In genomic region chr6:118212451-118213173, GRCh38 we compare ENCODE assay signal across 17 cellular contexts.
"Had no signal": no experiment of that assay in that cellular context is flagged by ENCODE, and none has a peak within 500 bp of the region (broad histone marks: within the 10 kb centered on the region; RNA-seq: fewer than 3 reads in every experiment).

No MANE protein-coding gene starts in this region.

- H3K27ac Mint-ChIP-seq: T-cell had no signal

- H3K27me3 ChIP-seq: SJSA1 had no signal

- H3K4me3 ChIP-seq: SJSA1 had no signal

- H3K36me3 Mint-ChIP-seq: T-cell had no signal

- H3K9me3 Mint-ChIP-seq: T-cell had no signal

- DNase-seq: KBM-7, MV-4-11, NCI-H1048, NCI-H1436, NCI-H187, NCI-H2029, NCI-H2081 treated with DMSO at 0.1 percent for 48 hours, NCI-H2227 treated with DMSO at 0.1 percent for 48 hours, NCI-H526 treated with DMSO at 0.1 percent for 48 hours, NCI-H748 treated with DMSO at 0.1 percent for 48 hours, Right ventricle myocardium superior, RPMI8226, SIG-M5, SK-N-SH, SW 1271, T-cell had no signal

- H3K9me3 ChIP-seq: SJSA1, SK-N-SH had no signal

- ATAC-seq: T-cell had no signal

- H3K4me1 ChIP-seq: SJSA1 had no signal

- H3K27ac ChIP-seq: SJSA1 had no signal

- H3K4me1 Mint-ChIP-seq: T-cell had no signal

- H3K4me3 Mint-ChIP-seq: T-cell had no signal

- H3K9ac ChIP-seq: SK-N-SH had no signal

- H3K36me3 ChIP-seq: SJSA1 had no signal
